Comparison of ENCODE assay signal across 9 cellular contexts in genomic region chr16:1152123-1152638, GRCh38. TPM values are rescaled to one million over a fixed set of nuclear protein-coding genes. Genes with fewer than 3 reads are reported as not detected.
DNase-seq lines count a peak whose midpoint lies in the region; ATAC-seq and TF ChIP-seq lines count a peak whose summit lies in the region.
"Had no signal": no experiment of that assay in that cellular context is flagged by ENCODE, and none has a peak within 500 bp of the region (broad histone marks: within the 10 kb centered on the region; RNA-seq: fewer than 3 reads in every experiment).

No MANE protein-coding gene starts in this region.

- H3K4me1 ChIP-seq in BLaER1 (peaks cover 72% of the 10 kb centered on the region), prostate gland (replicated peaks) (peaks cover 6% of the 10 kb centered on the region)

- H3K9me3 Mint-ChIP-seq in WTC11, result peaks cover under 1% of the 10 kb centered on the region; the same call in 1 of the 2 replicates
- no peaks in the 10 kb centered on the region for H3K9me3 Mint-ChIP-seq in Calu3 (ENCODE audit: low read depth, unreplicated experiment)

- POLR2A ChIA-PET in WTC11 (lab: Charles Lee), result interaction anchor here (1.1 kb wide), 1 partner anchor 19 kb away, joined by 3 read pairs; no protein-coding TSS in a partner anchor

- no peaks in the 10 kb centered on the region for H3K36me3 ChIP-seq in BLaER1
- no peaks in the 10 kb centered on the region for H3K36me3 ChIP-seq in prostate gland

- peak; percentile 54 for DNase-seq in WTC11 (ENCODE audit: low spot score)
- peak in 1 of 10 donors; percentile 31 for DNase-seq in dorsolateral prefrontal cortex
- DNase-seq in prostate gland (ENCODE audit: low spot score), result no peak
- DNase-seq in HCEC 1CT, result no peak
- DNase-seq in Calu3, result no peak
- no peak for DNase-seq in mesenteric fat pad (ENCODE audit: low spot score)
- no peak for DNase-seq in LoVo (ENCODE audit: low spot score)

- TF ChIP-seq CTCF in WTC11 (IDR thresholded peaks at IDR 0.05), result no peak
- TF ChIP-seq CTCF in dorsolateral prefrontal cortex (IDR thresholded peaks at IDR 0.05 in 54 of 56, conservative IDR thresholded peaks at IDR 0.05 in 2 of 56; ENCODE audit: low read depth in 1 of 56, partially characterized antibody in 56 of 56), result no peak
- TF ChIP-seq CTCF in prostate gland (IDR thresholded peaks at IDR 0.05), result no peak
- TF ChIP-seq CTCF in Calu3 (IDR thresholded peaks at IDR 0.05; ENCODE audit: unreplicated experiment), result no peak

- no peaks in the 10 kb centered on the region for H3K9me3 ChIP-seq in BLaER1
- H3K9me3 ChIP-seq in prostate gland, result no peaks in the 10 kb centered on the region

- H4K20me1 ChIP-seq in BLaER1, result peaks cover 33% of the 10 kb centered on the region

- WGBS in prostate gland, result 20% methylated on average over 10 of the region's 40 CpGs

- H3K27ac Mint-ChIP-seq in WTC11, result no peak overlapping the region
- no peak overlapping the region for H3K27ac Mint-ChIP-seq in Calu3 (ENCODE audit: unreplicated experiment)

- peaks cover 37% of the 10 kb centered on the region for H3K27me3 ChIP-seq in BLaER1
- H3K27me3 ChIP-seq in dorsolateral prefrontal cortex, result peaks cover 0 to 46% (median 22%) of the 10 kb centered on the region in 45 donors
- H3K27me3 ChIP-seq in prostate gland (replicated peaks; ENCODE audit: insufficient read depth), result no peaks in the 10 kb centered on the region

- CTCF ChIA-PET in WTC11 (lab: Charles Lee) (interaction anchor here (0.7 to 1.0 kb wide), 2 partner anchors 42 to 170 kb away, joined by 3 to 4 read pairs; no protein-coding TSS in a partner anchor), Calu3 (lab: Charles Lee) (no interaction called here)

- H3K27ac ChIP-seq in BLaER1, result peak overlapping the region; percentile 86
- H3K27ac ChIP-seq in dorsolateral prefrontal cortex, result no peak overlapping the region
- H3K27ac ChIP-seq in prostate gland, result no peak overlapping the region

- intact Hi-C loops in dorsolateral prefrontal cortex (cut with DNase I) (no loop called here), prostate gland (cut with DNase I) (no loop called here), Calu3 (cut with micrococcal nuclease; ENCODE audit: unreplicated experiment) (no loop called here)

- no peak for TF ChIP-seq POLR2A in prostate gland (IDR thresholded peaks at IDR 0.05)

- ATAC-seq in WTC11, result peak; percentile 21; the same call in 1 of the 2 replicates

- H3K27me3 Mint-ChIP-seq in WTC11 (ENCODE audit: low read depth) (no peaks in the 10 kb centered on the region), Calu3 (ENCODE audit: unreplicated experiment) (peaks cover 76% of the 10 kb centered on the region)

- H3K4me1 Mint-ChIP-seq in WTC11, result peaks cover 10% of the 10 kb centered on the region; the same call in 1 of the 2 replicates
- no peaks in the 10 kb centered on the region for H3K4me1 Mint-ChIP-seq in Calu3 (ENCODE audit: low read depth, unreplicated experiment)

- no TSS peak for BruUV-seq in Calu3 (replicated peaks; lab: Mats Ljungman, UMichigan)

- peak overlapping the region; percentile 62 for H3K4me3 ChIP-seq in BLaER1
- peak overlapping the region in 49 of 59 donors; percentile 14 to 63 (median 41) for H3K4me3 ChIP-seq in dorsolateral prefrontal cortex
- peak overlapping the region; percentile 28 to 57 for H3K4me3 ChIP-seq in prostate gland

- H3K9ac ChIP-seq in BLaER1, result peak overlapping the region; percentile 72

- H3K4me3 Mint-ChIP-seq in WTC11 (peak overlapping the region; percentile 65), Calu3 (ENCODE audit: low read depth, unreplicated experiment) (no peak overlapping the region)

- H3K36me3 Mint-ChIP-seq in WTC11 (no peaks in the 10 kb centered on the region), Calu3 (ENCODE audit: insufficient read depth, unreplicated experiment) (no peaks in the 10 kb centered on the region)

- peak overlapping the region; percentile 99 for H3K4me2 ChIP-seq in BLaER1

TF ChIP-seq in WTC11, 78 proteins besides CTCF, POLR2A, EP300 and RAD21:
- TF ChIP-seq NR3C1 (CRISPR knock-in tag; conservative IDR thresholded peaks at IDR 0.05; ENCODE audit: low read depth) (no peak), MLX (CRISPR knock-in tag; IDR thresholded peaks at IDR 0.05) (no peak), ZNF423 (CRISPR knock-in tag; IDR thresholded peaks at IDR 0.05) (peak; percentile 57), PRDM15 (CRISPR knock-in tag; IDR thresholded peaks at IDR 0.05) (no peak), OVOL2 (CRISPR knock-in tag; IDR thresholded peaks at IDR 0.05; ENCODE audit: borderline replicate concordance) (no peak)

RNA-seq across cellular contexts. Expression of gene CACNA1H, which starts 0.7 kb away (rescaled TPM):
- 38.0 to 46.9 TPM (median 46.4 TPM) in 3 replicates for total RNA-seq in WTC11 (2021)
- total RNA-seq in dorsolateral prefrontal cortex, result 10 to 100 TPM in 22 of 120 experiments, 1 to 10 TPM in 98; 2.5 to 14.6 (median 7.0) TPM
- total RNA-seq in prostate gland, result 100 to 1,000 TPM in 1 of 2 donors, 10 to 100 TPM in 1; 32.5 to 111 TPM
- total RNA-seq in Calu3 (2022), result 0.05 TPM in 1 of 2 replicates, not detected in the other
- total RNA-seq in mesenteric fat pad, result 2.6 TPM

RNA-seq across cellular contexts. Expression of gene C1QTNF8, which starts 56.1 kb away (rescaled TPM):
- total RNA-seq in WTC11 (2021) (0.13 to 0.16 TPM in 2 of 3 replicates, not detected in the other), dorsolateral prefrontal cortex (under 1 TPM in 12 of 120 experiments, not detected in 108; 0.27 to 0.98 (median 0.49) TPM), prostate gland (under 1 TPM in 1 of 2 donors, not detected in 1; 0.34 TPM), Calu3 (2022) (not detected in 2 replicates), mesenteric fat pad (not detected)
- total RNA-seq: fibroblast of lung had no signal
